Comparison of ENCODE assay signal across 10 cellular contexts in genomic region chr7:20241491-20242261, GRCh38. TPM values are rescaled to one million over a fixed set of nuclear protein-coding genes. Genes with fewer than 3 reads are reported as not detected.
DNase-seq lines count a peak whose midpoint lies in the region; ATAC-seq, FAIRE-seq and TF ChIP-seq lines count a peak whose summit lies in the region.
"Had no signal": no experiment of that assay in that cellular context is flagged by ENCODE, and none has a peak within 500 bp of the region (broad histone marks: within the 10 kb centered on the region; RNA-seq: fewer than 3 reads in every experiment).

No MANE protein-coding gene starts in this region.

- no peak overlapping the region for H3K9ac ChIP-seq in HepG2 (ENCODE audit: insufficient read depth, low read depth, low read length)

- no peak overlapping the region for H3K27ac Mint-ChIP-seq in activated naive CD4-positive, alpha-beta T cell treated with anti-CD3 and anti-CD28 coated beads, Interleukin-2, amount 50 U/mL, for 72 hours

- no peak overlapping the region for H3K4me2 ChIP-seq in HepG2 (ENCODE audit: low read depth, low read length)

- no TSS peak for BruUV-seq in HepG2 (replicated peaks; lab: Mats Ljungman, UMichigan)

- TF ChIP-seq RAD21 in HepG2 (CRISPR knock-in tag; IDR thresholded peaks at IDR 0.05), result no peak

- TF ChIP-seq CTCF in HepG2 (CRISPR knock-in tag; IDR thresholded peaks at IDR 0.05), result no peak
- no peak for TF ChIP-seq CTCF in right lobe of liver (IDR thresholded peaks at IDR 0.05)
- TF ChIP-seq CTCF in astrocyte of the spinal cord (IDR thresholded peaks at IDR 0.05; ENCODE audit: low read depth, low read length), result no peak
- TF ChIP-seq CTCF in D721Med (IDR thresholded peaks at IDR 0.05; ENCODE audit: insufficient read depth, missing control alignments), result no peak

- peaks cover 16% of the 10 kb centered on the region for H3K4me1 ChIP-seq in HepG2 (ENCODE audit: insufficient read depth, low read length)
- no peaks in the 10 kb centered on the region for H3K4me1 ChIP-seq in right lobe of liver

- no peaks in the 10 kb centered on the region for H3K79me2 ChIP-seq in HepG2 (ENCODE audit: insufficient read depth, low read length)

- H3K27ac ChIP-seq in HepG2 (ENCODE audit: extremely low read length, insufficient read depth, low read length) (no peak overlapping the region), right lobe of liver (no peak overlapping the region)

- no peaks in the 10 kb centered on the region for H4K20me1 ChIP-seq in HepG2 (ENCODE audit: insufficient read depth, low read length)

- no peaks in the 10 kb centered on the region for H3K36me3 Mint-ChIP-seq in activated naive CD4-positive, alpha-beta T cell treated with anti-CD3 and anti-CD28 coated beads, Interleukin-2, amount 50 U/mL, for 72 hours

- FAIRE-seq in HepG2 (lab: Jason Lieb, UNC), result no peak
- peak; percentile 88 for FAIRE-seq in urothelium cell line (lab: Jason Lieb, UNC)
- FAIRE-seq in D721Med (lab: Jason Lieb, UNC), result no peak

- H3K27me3 ChIP-seq in HepG2 (ENCODE audit: control insufficient read depth in 1 of 2, insufficient read depth in 2 of 2, low read length in 2 of 2) (no peaks in the 10 kb centered on the region), right lobe of liver (no peaks in the 10 kb centered on the region)

- in situ Hi-C loops in HepG2 (cut with HindIII; ENCODE audit: extremely low pct_ligation_motif_present, low pct_unique_long_range_greater_than_20kb) (no loop called here), astrocyte of the spinal cord (cut with HindIII; ENCODE audit: low sequenced_read_pairs) (no loop called here)

- H3K4me3 ChIP-seq in HepG2 (replicated peaks in 1 of 3; ENCODE audit: insufficient read depth in 1 of 3, low read depth in 2 of 3, low read length in 3 of 3), result no peak overlapping the region
- H3K4me3 ChIP-seq in right lobe of liver, result no peak overlapping the region
- no peak overlapping the region for H3K4me3 ChIP-seq in astrocyte of the spinal cord (ENCODE audit: low read depth, low read length)

- intact Hi-C loops in HepG2 (cut with micrococcal nuclease; ENCODE audit: unreplicated experiment) (loop anchor here (2.0 kb wide), 1 partner anchor 21 kb away; no protein-coding TSS in a partner anchor), right lobe of liver (cut with DNase I) (no loop called here), sciatic nerve (cut with DNase I) (no loop called here)

- ATAC-seq in HepG2 (no peak), right lobe of liver (no peak), sciatic nerve (no peak)
- ATAC-seq in activated naive CD4-positive, alpha-beta T cell treated with anti-CD3 and anti-CD28 coated beads, Interleukin-2, amount 50 U/mL, for 72 hours, result no peak

- H3K36me3 ChIP-seq in HepG2 (replicated peaks in 1 of 2; ENCODE audit: control insufficient read depth in 1 of 2, insufficient read depth in 2 of 2, low read length in 2 of 2) (no peaks in the 10 kb centered on the region), right lobe of liver (no peaks in the 10 kb centered on the region)

- POLR2A ChIA-PET in HepG2 (lab: Yijun Ruan, JAX), result no interaction called here

- H2AFZ ChIP-seq in HepG2 (ENCODE audit: low read length), result no peak overlapping the region

- TF ChIP-seq EP300 in HepG2 (IDR thresholded peaks at IDR 0.05; ENCODE audit: low read depth in 2 of 2, low read length in 2 of 2) (no peak), HepG2 (CRISPR knock-in tag; IDR thresholded peaks at IDR 0.05; ENCODE audit: borderline replicate concordance) (no peak)

- WGBS in HepG2 (ENCODE audit: low lambda C conversion rate), result 24% methylated on average over 5 of the region's 5 CpGs
- WGBS in right lobe of liver (ENCODE audit: insufficient coverage, low coverage, low lambda C conversion rate, missing lambda C conversion rate), result 60% methylated on average over 5 of the region's 5 CpGs

- H3K9me3 ChIP-seq in HepG2 (ENCODE audit: low read length), result no peaks in the 10 kb centered on the region
- H3K9me3 ChIP-seq in right lobe of liver, result no peaks in the 10 kb centered on the region

- CTCF ChIA-PET in HepG2 (lab: Yijun Ruan, JAX; ENCODE audit: low intra/inter-chr PET ratio, low total read pairs), result no interaction called here

- DNase-seq in HepG2 (ENCODE audit: low spot score), result peak; percentile 20
- DNase-seq in right lobe of liver, result no peak
- DNase-seq in HS-27A (ENCODE audit: low read depth), result peak; percentile 82
- peak; percentile 96 for DNase-seq in astrocyte of the spinal cord (ENCODE audit: low read depth, low spot score)
- DNase-seq in urothelium cell line (ENCODE audit: low spot score), result peak; percentile 11
- DNase-seq in sciatic nerve (ENCODE audit: low spot score), result no peak
- no peak for DNase-seq in activated naive CD4-positive, alpha-beta T cell treated with anti-CD3 and anti-CD28 coated beads, Interleukin-2, amount 50 U/mL, for 72 hours (ENCODE audit: low spot score in 2 of 2)
- no peak for DNase-seq in D721Med (ENCODE audit: insufficient read length, low spot score)
- DNase-seq: activated naive CD4-positive, alpha-beta T cell treated with Interleukin-2 at 50 U/mL for 16 hours; C1 segment of cervical spinal cord had no signal

- TF ChIP-seq POLR2A in HepG2 (IDR thresholded peaks at IDR 0.05; ENCODE audit: insufficient read depth in 1 of 2, low read depth in 2 of 2, low read length in 2 of 2), result no peak
- no peak for TF ChIP-seq POLR2A in right lobe of liver (IDR thresholded peaks at IDR 0.05)

- no peaks in the 10 kb centered on the region for H3K9me3 Mint-ChIP-seq in activated naive CD4-positive, alpha-beta T cell treated with anti-CD3 and anti-CD28 coated beads, Interleukin-2, amount 50 U/mL, for 72 hours

TF ChIP-seq in HepG2, 621 proteins besides CTCF, POLR2A, EP300 and RAD21:
- TF ChIP-seq, protein P1, sequence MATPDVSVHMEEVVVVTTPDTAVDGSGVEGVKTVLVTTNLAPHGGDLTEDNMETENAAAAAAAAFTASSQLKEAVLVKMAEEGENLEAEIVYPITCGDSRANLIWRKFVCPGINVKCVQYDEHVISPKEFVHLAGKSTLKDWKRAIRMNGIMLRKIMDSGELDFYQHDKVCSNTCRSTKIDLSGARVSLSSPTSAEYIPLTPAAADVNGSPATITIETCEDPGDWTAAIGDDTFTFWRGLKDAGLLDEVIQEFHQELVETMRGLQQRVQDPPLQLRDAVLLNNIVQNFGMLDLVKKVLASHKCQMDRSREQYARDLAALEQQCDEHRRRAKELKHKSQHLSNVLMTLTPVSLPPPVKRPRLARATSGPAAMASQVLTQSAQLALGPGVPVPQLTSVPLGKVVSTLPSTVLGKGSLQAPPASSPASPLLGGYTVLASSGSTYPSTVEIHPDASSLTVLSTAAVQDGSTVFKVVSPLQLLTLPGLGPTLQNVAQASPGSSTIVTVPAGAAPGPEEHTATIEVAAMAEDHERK (CRISPR knock-in tag; IDR thresholded peaks at IDR 0.05; ENCODE audit: low read depth), result no peak
- TF ChIP-seq SOX6 (IDR thresholded peaks at IDR 0.05), result no peak
- 0 out of 2 replicates have a peak, but pooled peaks have one; percentile 18 for TF ChIP-seq SOX6 (CRISPR knock-in tag; IDR thresholded peaks at IDR 0.05)

RNA-seq across cellular contexts. Expression of gene MACC1, which starts 24.5 kb away (rescaled TPM):
- total RNA-seq in HepG2 (2016; rRNA removed; fragmentation: Illumina TruSeq; extraction: Trizol) (0.04 TPM in 1 of 2 replicates, not detected in the other), right lobe of liver (under 1 TPM; 0.13 to 0.93 (median 0.32) TPM), sciatic nerve (0.98 TPM)
- total RNA-seq in HepG2 (2016; cell fraction: cytosol; rRNA removed; fragmentation: Illumina TruSeq; extraction: Trizol; ENCODE audit: low read depth), result not detected in 2 replicates
- not detected in 2 replicates for total RNA-seq in HepG2 (2016; cell fraction: insoluble cytoplasmic fraction; rRNA removed; fragmentation: Illumina TruSeq; extraction: Trizol)
- not detected in 2 replicates for total RNA-seq in HepG2 (2016; cell fraction: membrane; rRNA removed; fragmentation: Illumina TruSeq; extraction: Trizol)
- not detected in 2 replicates for total RNA-seq in HepG2 (2016; cell fraction: nucleus; rRNA removed; fragmentation: Illumina TruSeq; extraction: Trizol)
- 0.01 TPM in 1 of 2 replicates, not detected in the other for polyA plus RNA-seq in HepG2 (2011; rRNA removed)
- polyA plus RNA-seq in HepG2 (2011; cell fraction: cytosol; rRNA removed), result not detected in 2 replicates
- polyA plus RNA-seq in HepG2 (2011; cell fraction: nucleus; rRNA removed), result 0.05 TPM in 1 of 2 replicates, not detected in the other
- 0.01 and 0.04 TPM in 2 replicates for polyA plus RNA-seq in HepG2 (2012)
- polyA plus RNA-seq in HepG2 (2016; cell fraction: cytosol; fragmentation: Illumina TruSeq; extraction: Trizol; ENCODE audit: low read depth), result not detected in 2 replicates
- not detected in 2 replicates for polyA plus RNA-seq in HepG2 (2016; cell fraction: insoluble cytoplasmic fraction; fragmentation: Illumina TruSeq; extraction: Trizol; ENCODE audit: low read depth)
- not detected in 2 replicates for polyA plus RNA-seq in HepG2 (2016; cell fraction: membrane; fragmentation: Illumina TruSeq; extraction: Trizol; ENCODE audit: low read depth)
- not detected in 2 replicates for polyA plus RNA-seq in HepG2 (2016; cell fraction: nucleus; fragmentation: Illumina TruSeq; extraction: Trizol; ENCODE audit: insufficient read depth, low read depth)
- polyA minus RNA-seq in HepG2 (2011; rRNA and poly(A)+ RNA removed; ENCODE audit: low replicate concordance), result 0.04 and 0.70 TPM in 2 replicates
- not detected in 2 replicates for polyA minus RNA-seq in HepG2 (2011; cell fraction: cytosol; rRNA and poly(A)+ RNA removed)
- polyA minus RNA-seq in HepG2 (2011; cell fraction: nucleus; rRNA and poly(A)+ RNA removed), result not detected in 2 replicates
- not detected for total RNA-seq in activated naive CD4-positive, alpha-beta T cell treated with anti-CD3 and anti-CD28 coated beads, Interleukin-2, amount 50 U/mL, for 72 hours

Comparison
In these comparisons a context has a peak if more than half of its experiments do, and no peak if none do; other contexts are left out.
1. DNase-seq: peak in HepG2 (single experiment), HS-27A (single experiment), astrocyte of the spinal cord (single experiment) and urothelium cell line (single experiment); none in right lobe of liver (0 of 3), sciatic nerve (single experiment), activated naive CD4-positive, alpha-beta T cell treated with anti-CD3 and anti-CD28 coated beads, Interleukin-2, amount 50 U/mL, for 72 hours (0 of 2) and D721Med (single experiment).